ENCODE assay signal across 10 cellular contexts in genomic region chr10:120514035-120514620, GRCh38. TPM values are rescaled to one million over a fixed set of nuclear protein-coding genes. Genes with fewer than 3 reads are reported as not detected.
DNase-seq lines count a peak whose midpoint lies in the region; ATAC-seq, FAIRE-seq and TF ChIP-seq lines count a peak whose summit lies in the region.
"Had no signal": no experiment of that assay in that cellular context is flagged by ENCODE, and none has a peak within 500 bp of the region (broad histone marks: within the 10 kb centered on the region; RNA-seq: fewer than 3 reads in every experiment).

No MANE protein-coding gene starts in this region.

- no peak for TF ChIP-seq CTCF in RWPE1 (conservative IDR thresholded peaks at IDR 0.05; ENCODE audit: low read depth)
- TF ChIP-seq CTCF in fibroblast of the aortic adventitia (IDR thresholded peaks at IDR 0.05; ENCODE audit: insufficient read depth, low read length): no peak

- DNase-seq in stimulated activated CD4-positive, alpha-beta T cell treated with anti-CD3 and anti-CD28 coated beads, Interleukin-12 subunit alpha, Interleukin-12 subunit beta, amount 100 ng/mL, for 4 hours: peak; percentile 3
- DNase-seq in stimulated activated CD4-positive, alpha-beta T cell treated with anti-CD3 and anti-CD28 coated beads, Interleukin-4, amount 100 ng/mL, for 4 hours: no peak
- DNase-seq in RWPE1 (ENCODE audit: low spot score): peak; percentile 69
- DNase-seq in fibroblast of the aortic adventitia (ENCODE audit: low read depth): peak; percentile 73
- DNase-seq in urothelium cell line (ENCODE audit: low spot score): peak; percentile 48
- no peak for DNase-seq in T-helper 17 cell
- DNase-seq: DMS79 had no signal

- no peak overlapping the region for H3K4me3 Mint-ChIP-seq in T-helper 17 cell

- FAIRE-seq in urothelium cell line (lab: Jason Lieb, UNC): no peak

- no peak overlapping the region for H3K4me3 ChIP-seq in fibroblast of the aortic adventitia (ENCODE audit: low read depth, low read length)
- H3K4me3 ChIP-seq: SJSA1 had no signal

- ATAC-seq in T-helper 17 cell (no peak), HG02938 (IDR thresholded peaks at IDR 0.05; ENCODE audit: unreplicated experiment) (no peak), HG03439 (IDR thresholded peaks at IDR 0.05; ENCODE audit: unreplicated experiment) (no peak)

- H3K4me1 Mint-ChIP-seq in T-helper 17 cell: no peaks in the 10 kb centered on the region

- no peaks in the 10 kb centered on the region for H3K36me3 Mint-ChIP-seq in T-helper 17 cell (ENCODE audit: low read depth)

- no peaks in the 10 kb centered on the region for H3K9me3 ChIP-seq in T-helper 17 cell (ENCODE audit: control insufficient read depth, low read length, poor library complexity, severe bottlenecking)
- H3K9me3 ChIP-seq: SJSA1 had no signal

- H3K27ac ChIP-seq in RWPE1: no peak overlapping the region
- H3K27ac ChIP-seq: SJSA1 had no signal

- POLR2A ChIA-PET in RWPE1 (lab: Yijun Ruan, JAX; ENCODE audit: low non-redundant PET): no interaction called here

- CTCF ChIA-PET in RWPE1 (lab: Yijun Ruan, JAX): no interaction called here

- no peak overlapping the region for H3K27ac Mint-ChIP-seq in T-helper 17 cell

- no peaks in the 10 kb centered on the region for H3K27me3 Mint-ChIP-seq in T-helper 17 cell

RNA-seq across cellular contexts. Expression of gene PLPP4, which starts 57.1 kb away (rescaled TPM):
- total RNA-seq in fibroblast of the aortic adventitia (ENCODE audit: low replicate concordance) (7.5 TPM in 1 of 2 replicates, not detected in the other), T-helper 17 cell (not detected)

Comparison
In these comparisons a context has a peak if more than half of its experiments do, and no peak if none do; other contexts are left out.
1. DNase-seq: peak in stimulated activated CD4-positive, alpha-beta T cell treated with anti-CD3 and anti-CD28 coated beads, Interleukin-12 subunit alpha, Interleukin-12 subunit beta, amount 100 ng/mL, for 4 hours (single experiment), RWPE1 (single experiment), fibroblast of the aortic adventitia (single experiment) and urothelium cell line (single experiment); none in stimulated activated CD4-positive, alpha-beta T cell treated with anti-CD3 and anti-CD28 coated beads, Interleukin-4, amount 100 ng/mL, for 4 hours (0 of 2) and T-helper 17 cell (0 of 3).